Comparison of ENCODE assay signal across 8 cellular contexts in the genomic region with DNA sequence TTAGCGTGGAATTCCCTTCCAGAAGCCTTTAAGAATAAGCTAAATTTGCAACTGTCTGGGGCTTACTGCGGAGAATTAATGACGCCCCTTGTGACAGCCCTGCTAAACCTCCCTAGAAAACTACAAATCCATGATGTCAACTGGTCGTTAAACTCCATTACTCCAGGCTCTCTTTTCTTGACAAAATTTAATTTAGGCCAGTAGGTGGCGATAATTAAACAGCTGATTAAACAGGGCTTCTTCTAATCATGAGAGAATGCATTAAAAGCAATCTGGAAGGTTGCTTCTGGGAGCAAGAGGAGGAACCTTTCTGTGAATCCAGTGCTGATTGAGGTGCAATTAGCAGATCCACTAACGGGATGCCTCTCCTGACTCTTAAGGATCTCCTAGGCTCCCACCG. TPM values are rescaled to one million over a fixed set of nuclear protein-coding genes. Genes with fewer than 3 reads are reported as not detected.
DNase-seq lines count a peak whose midpoint lies in the region; ATAC-seq, FAIRE-seq and TF ChIP-seq lines count a peak whose summit lies in the region.

No MANE protein-coding gene starts in this region.

- no peaks in the 10 kb centered on the region for H3K9me3 ChIP-seq in T-helper 17 cell (ENCODE audit: control insufficient read depth, low read length, poor library complexity, severe bottlenecking)

- H3K4me1 Mint-ChIP-seq in T-helper 17 cell, result peaks cover 2% of the 10 kb centered on the region

- H3K4me3 ChIP-seq in retinal pigment epithelial cell (ENCODE audit: low read length), result no peak overlapping the region

- peaks cover 3% of the 10 kb centered on the region for H3K36me3 Mint-ChIP-seq in T-helper 17 cell (ENCODE audit: low read depth)

- FAIRE-seq in G401.6 (lab: Jason Lieb, UNC) (peak; percentile 57), frontal cortex (lab: Jason Lieb, UNC) (no peak), GM12892 (lab: Jason Lieb, UNC) (no peak)

- TF ChIP-seq POLR2A in GM12892 (IDR thresholded peaks at IDR 0.05; ENCODE audit: low read depth, low read length), result no peak

- DNase-seq in MV-4-11 (lab: John Stamatoyannopoulos, UW), result peak; percentile 24
- DNase-seq in T-helper 17 cell, result no peak
- peak; percentile 14 to 54 for DNase-seq in frontal cortex (ENCODE audit: low spot score in 2 of 2)
- DNase-seq in retinal pigment epithelial cell (ENCODE audit: low read depth), result no peak
- DNase-seq in GM12892 (ENCODE audit: insufficient read length), result no peak
- no peak for DNase-seq in activated gamma-delta T cell treated with Interleukin-2 at 50 U/mL for 16 hours

- H3K27ac Mint-ChIP-seq in T-helper 17 cell, result no peak overlapping the region

- peaks cover 35% of the 10 kb centered on the region for H3K27me3 Mint-ChIP-seq in T-helper 17 cell

- TF ChIP-seq CTCF in retinal pigment epithelial cell (conservative IDR thresholded peaks at IDR 0.05; ENCODE audit: low read depth, low read length), result peak; percentile 51

- peak; percentile 52 for ATAC-seq in T-helper 17 cell
- no peak for ATAC-seq in HG03097 (IDR thresholded peaks at IDR 0.05; ENCODE audit: low FRiP score, unreplicated experiment)

- no peak overlapping the region for H3K4me3 Mint-ChIP-seq in T-helper 17 cell

RNA-seq across cellular contexts. Expression of gene NLRP1, which starts 8.1 kb away (rescaled TPM):
- total RNA-seq in T-helper 17 cell (100 to 1,000 TPM; 190 to 200 TPM), frontal cortex (85.6 TPM)
- polyA plus RNA-seq in GM12892 (2012; ENCODE audit: missing spikeins), result 20.1 TPM

Comparison
In these comparisons a context has a peak if more than half of its experiments do, and no peak if none do; other contexts are left out.
1. DNase-seq: peak in MV-4-11 (single experiment) and frontal cortex (2 of 2); none in T-helper 17 cell (0 of 3), retinal pigment epithelial cell (single experiment), GM12892 (single experiment) and activated gamma-delta T cell treated with Interleukin-2 at 50 U/mL for 16 hours (single experiment).